In the genomic region with DNA sequence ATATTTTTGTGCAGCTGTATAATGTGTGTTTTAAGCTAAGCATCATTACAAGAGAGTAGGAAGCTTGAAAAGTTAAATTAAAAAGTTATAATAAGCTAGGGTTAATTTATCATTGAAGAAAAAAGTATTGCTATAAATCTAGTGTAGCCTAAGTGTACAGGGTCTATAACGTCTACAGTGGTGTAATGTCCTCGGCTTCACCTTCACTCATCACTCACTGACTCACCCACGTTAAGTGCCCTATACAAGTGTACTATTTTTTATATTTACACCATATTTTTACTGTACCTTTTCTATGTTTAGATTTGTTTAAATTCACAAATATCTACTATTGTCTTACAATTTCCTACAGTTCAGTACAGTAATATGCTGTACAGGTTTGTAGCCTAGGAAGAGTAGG, we compare ENCODE assay signal across 24 cellular contexts. TPM values are rescaled to one million over a fixed set of nuclear protein-coding genes. Genes with fewer than 3 reads are reported as not detected.
"Had no signal": no experiment of that assay in that cellular context is flagged by ENCODE, and none has a peak within 500 bp of the region (broad histone marks: within the 10 kb centered on the region; RNA-seq: fewer than 3 reads in every experiment).

No MANE protein-coding gene starts in this region.

- H3K27me3 ChIP-seq: colonic mucosa, esophagus squamous epithelium, gastrocnemius medialis, heart right ventricle, left lung had no signal

- H3K27ac Mint-ChIP-seq: dendritic cell treated with granulocyte-macrophage colony-stimulating factor and Interleukin-4, amounts not matched to agents 40 ng/mL and 50 ng/mL, for 4 days; endodermal cell; mesothelial cell of epicardium had no signal

- H3K36me3 Mint-ChIP-seq: mesothelial cell of epicardium had no signal

- ATAC-seq: gastrocnemius medialis, heart right ventricle, left cardiac atrium, left lung, left ventricle myocardium superior, lower lobe of right lung, mucosa of descending colon had no signal

- DNase-seq: colonic mucosa; cortex of kidney; effector CD4-positive, alpha-beta T cell; effector memory CD4-positive, alpha-beta T cell; endodermal cell; erythroblast; esophagus squamous epithelium; foreskin fibroblast; foreskin melanocyte; gastrocnemius medialis; glutamatergic neuron; head of caudate nucleus; heart right ventricle; hippocampal formation; left cardiac atrium; left lung; left ventricle myocardium superior; lower lobe of right lung; mesenchymal stem cell; mucosa of descending colon had no signal

- H3K4me1 ChIP-seq: gastrocnemius medialis had no signal

- H3K27ac ChIP-seq: colonic mucosa, epithelial cell of prostate, esophagus squamous epithelium, gastrocnemius medialis, heart right ventricle, left lung, lower lobe of right lung had no signal

- H3K9me3 Mint-ChIP-seq: dendritic cell treated with granulocyte-macrophage colony-stimulating factor and Interleukin-4, amounts not matched to agents 40 ng/mL and 50 ng/mL, for 4 days; endodermal cell; mesothelial cell of epicardium had no signal

- H3K27me3 Mint-ChIP-seq: dendritic cell treated with granulocyte-macrophage colony-stimulating factor and Interleukin-4, amounts not matched to agents 40 ng/mL and 50 ng/mL, for 4 days had no signal

- H3K4me3 Mint-ChIP-seq: dendritic cell treated with granulocyte-macrophage colony-stimulating factor and Interleukin-4, amounts not matched to agents 40 ng/mL and 50 ng/mL, for 4 days; endodermal cell; mesothelial cell of epicardium had no signal

- H3K4me3 ChIP-seq: colonic mucosa, esophagus squamous epithelium, gastrocnemius medialis, heart right ventricle, left lung, lower lobe of right lung, mucosa of descending colon had no signal

- H3K4me1 Mint-ChIP-seq: endodermal cell had no signal

- H3K9me3 ChIP-seq: colonic mucosa, esophagus squamous epithelium, gastrocnemius medialis, heart right ventricle, left lung, lower lobe of right lung, mucosa of descending colon had no signal

- H3K36me3 ChIP-seq: colonic mucosa, esophagus squamous epithelium, gastrocnemius medialis, heart right ventricle, left lung, lower lobe of right lung had no signal

RNA-seq across cellular contexts. Expression of a gene that starts 23.5 kb away (rescaled TPM):
- total RNA-seq: myocyte had no signal
